ENCODE assay signal across 35 cellular contexts in genomic region chr3:4047343-4047742, GRCh38.
DNase-seq lines count a peak whose midpoint lies in the region; ATAC-seq, FAIRE-seq and TF ChIP-seq lines count a peak whose summit lies in the region.
"Had no signal": no experiment of that assay in that cellular context is flagged by ENCODE, and none has a peak within 500 bp of the region (broad histone marks: within the 10 kb centered on the region; RNA-seq: fewer than 3 reads in every experiment).

No MANE protein-coding gene starts in this region.

- CTCF ChIA-PET in HepG2 (lab: Yijun Ruan, JAX; ENCODE audit: low intra/inter-chr PET ratio, low total read pairs): no interaction called here

- TF ChIP-seq CTCF in HepG2 (CRISPR knock-in tag; IDR thresholded peaks at IDR 0.05): no peak
- no peak for TF ChIP-seq CTCF in right lobe of liver (IDR thresholded peaks at IDR 0.05)

- in situ Hi-C loops in HepG2 (cut with HindIII; ENCODE audit: extremely low pct_ligation_motif_present, low pct_unique_long_range_greater_than_20kb): no loop called here

- H3K27ac ChIP-seq in HepG2 (ENCODE audit: extremely low read length, insufficient read depth, low read length): no peak overlapping the region
- no peak overlapping the region for H3K27ac ChIP-seq in right lobe of liver
- H3K27ac ChIP-seq: 22Rv1; A549; BLaER1; BLaER1 treated with 17β-estradiol and CSF1 and Interleukin-3, amounts not matched to agents 10 nM and 100 nM; C4-2B had no signal

- no peaks in the 10 kb centered on the region for H4K20me1 ChIP-seq in HepG2 (ENCODE audit: insufficient read depth, low read length)
- H4K20me1 ChIP-seq: BLaER1; BLaER1 treated with 17β-estradiol and CSF1 and Interleukin-3, amounts not matched to agents 10 nM and 100 nM had no signal

- DNase-seq in HepG2 (ENCODE audit: low spot score) (no peak), right lobe of liver (no peak), islet precursor cell (peak; percentile 63), kidney tubule cell (ENCODE audit: low spot score) (peak; percentile 42), left kidney (ENCODE audit: low read depth, low spot score) (peak; percentile 59), occipital lobe (lab: John Stamatoyannopoulos, UW) (no peak), foreskin melanocyte (no peak), NCI-H2196 treated with DMSO at 0.1 percent for 48 hours (lab: John Stamatoyannopoulos, UW; ENCODE audit: unreplicated experiment) (no peak)
- DNase-seq: 8988T; ACHN; AML-193; BE2C; C1 segment of cervical spinal cord; Caco-2; Calu3; CD4-positive, alpha-beta memory T cell; CD4-positive, alpha-beta T cell; CD4-positive, CD25-positive, alpha-beta regulatory T cell; CD8-positive, alpha-beta memory T cell; CD8-positive, alpha-beta T cell; COR-L47; DMS 273 treated with DMSO at 0.1 percent for 48 hours; DMS153; DMS53; DMS79; DMS79 treated with DMSO at 0.1 percent for 48 hours; DND-41; EL had no signal

- ATAC-seq in HepG2: no peak
- ATAC-seq in right lobe of liver: no peak
- ATAC-seq: A549; CD8-positive, alpha-beta T cell had no signal

- H3K79me2 ChIP-seq in HepG2 (ENCODE audit: insufficient read depth, low read length): no peaks in the 10 kb centered on the region

- H3K4me2 ChIP-seq in HepG2 (ENCODE audit: low read depth, low read length): no peak overlapping the region
- H3K4me2 ChIP-seq: A549; BLaER1; BLaER1 treated with 17β-estradiol and CSF1 and Interleukin-3, amounts not matched to agents 10 nM and 100 nM had no signal

- no peak for TF ChIP-seq EP300 in HepG2 (IDR thresholded peaks at IDR 0.05; ENCODE audit: low read depth in 2 of 2, low read length in 2 of 2)
- TF ChIP-seq EP300 in HepG2 (CRISPR knock-in tag; IDR thresholded peaks at IDR 0.05; ENCODE audit: borderline replicate concordance): no peak

- WGBS in HepG2 (ENCODE audit: low lambda C conversion rate): 77% methylated on average over 1 of the region's 1 CpG
- 88% methylated on average over 1 of the region's 1 CpG for WGBS in right lobe of liver (ENCODE audit: insufficient coverage, low coverage, low lambda C conversion rate, missing lambda C conversion rate)

- POLR2A ChIA-PET in HepG2 (lab: Yijun Ruan, JAX): no interaction called here

- no peak for TF ChIP-seq RAD21 in HepG2 (CRISPR knock-in tag; IDR thresholded peaks at IDR 0.05)

- H3K4me3 ChIP-seq in HepG2 (replicated peaks in 1 of 3; ENCODE audit: insufficient read depth in 1 of 3, low read depth in 2 of 3, low read length in 3 of 3) (no peak overlapping the region), right lobe of liver (no peak overlapping the region)
- H3K4me3 ChIP-seq: A549; BLaER1; BLaER1 treated with 17β-estradiol and CSF1 and Interleukin-3, amounts not matched to agents 10 nM and 100 nM had no signal

- no TSS peak for BruUV-seq in HepG2 (replicated peaks; lab: Mats Ljungman, UMichigan)

- H3K36me3 ChIP-seq in HepG2 (replicated peaks in 1 of 2; ENCODE audit: control insufficient read depth in 1 of 2, insufficient read depth in 2 of 2, low read length in 2 of 2) (no peaks in the 10 kb centered on the region), right lobe of liver (no peaks in the 10 kb centered on the region)
- H3K36me3 ChIP-seq: BE2C; BLaER1; BLaER1 treated with 17β-estradiol and CSF1 and Interleukin-3, amounts not matched to agents 10 nM and 100 nM had no signal

- no peak for FAIRE-seq in HepG2 (lab: Jason Lieb, UNC)
- FAIRE-seq: A204.1, A549, D721Med had no signal

- intact Hi-C loops in HepG2 (cut with micrococcal nuclease; ENCODE audit: unreplicated experiment): no loop called here
- intact Hi-C loops in right lobe of liver (cut with DNase I): no loop called here

- H3K9me3 ChIP-seq in HepG2 (ENCODE audit: low read length) (no peaks in the 10 kb centered on the region), right lobe of liver (no peaks in the 10 kb centered on the region)
- H3K9me3 ChIP-seq: A549; BE2C; BLaER1; BLaER1 treated with 17β-estradiol and CSF1 and Interleukin-3, amounts not matched to agents 10 nM and 100 nM; Caco-2 had no signal

- no peaks in the 10 kb centered on the region for H3K27me3 ChIP-seq in HepG2 (ENCODE audit: control insufficient read depth in 1 of 2, insufficient read depth in 2 of 2, low read length in 2 of 2)
- no peaks in the 10 kb centered on the region for H3K27me3 ChIP-seq in right lobe of liver
- H3K27me3 ChIP-seq: BE2C; BLaER1; BLaER1 treated with 17β-estradiol and CSF1 and Interleukin-3, amounts not matched to agents 10 nM and 100 nM had no signal

- H2AFZ ChIP-seq in HepG2 (ENCODE audit: low read length): no peak overlapping the region

- H3K4me1 ChIP-seq in HepG2 (ENCODE audit: insufficient read depth, low read length): no peaks in the 10 kb centered on the region
- no peaks in the 10 kb centered on the region for H3K4me1 ChIP-seq in right lobe of liver
- H3K4me1 ChIP-seq: A549; BE2C; BLaER1; BLaER1 treated with 17β-estradiol and CSF1 and Interleukin-3, amounts not matched to agents 10 nM and 100 nM; Caco-2 had no signal

- H3K9ac ChIP-seq in HepG2 (ENCODE audit: insufficient read depth, low read depth, low read length): no peak overlapping the region
- H3K9ac ChIP-seq: BLaER1; BLaER1 treated with 17β-estradiol and CSF1 and Interleukin-3, amounts not matched to agents 10 nM and 100 nM had no signal

- no peak for TF ChIP-seq POLR2A in HepG2 (IDR thresholded peaks at IDR 0.05; ENCODE audit: insufficient read depth in 1 of 2, low read depth in 2 of 2, low read length in 2 of 2)
- no peak for TF ChIP-seq POLR2A in right lobe of liver (IDR thresholded peaks at IDR 0.05)

TF ChIP-seq in HepG2, 621 proteins besides CTCF, POLR2A, EP300 and RAD21:
- TF ChIP-seq ZNF326 (CRISPR knock-in tag; IDR thresholded peaks at IDR 0.05; ENCODE audit: borderline replicate concordance) (no peak), THRA (CRISPR knock-in tag; IDR thresholded peaks at IDR 0.05; ENCODE audit: borderline replicate concordance) (no peak), NR2F2 (IDR thresholded peaks at IDR 0.05; ENCODE audit: borderline replicate concordance, low read depth) (no peak), ATF7 (IDR thresholded peaks at IDR 0.05) (peak; percentile 38; the same call in 1 of the 2 replicates), ATF7 (CRISPR knock-in tag; IDR thresholded peaks at IDR 0.05) (no peak)

Comparison
In these comparisons a context has a peak if more than half of its experiments do, and no peak if none do; other contexts are left out.
1. DNase-seq: peak in islet precursor cell (single experiment), kidney tubule cell (single experiment) and left kidney (single experiment); none in HepG2 (single experiment), right lobe of liver (0 of 3), occipital lobe (single experiment), foreskin melanocyte (single experiment) and NCI-H2196 treated with DMSO at 0.1 percent for 48 hours (single experiment).